In genomic region chr3:62723171-62723570, GRCh38 we compare ENCODE assay signal across 18 cellular contexts.
"Had no signal": no experiment of that assay in that cellular context is flagged by ENCODE, and none has a peak within 500 bp of the region (broad histone marks: within the 10 kb centered on the region; RNA-seq: fewer than 3 reads in every experiment).

No MANE protein-coding gene starts in this region.

- DNase-seq: activated CD4-positive, alpha-beta T cell treated with anti-CD3 and anti-CD28 coated beads for 4 hours; activated CD8-positive, alpha-beta memory T cell treated with anti-CD3 and anti-CD28 coated beads, Interleukin-2, amount 50 U/mL, for 4 hours; activated CD8-positive, alpha-beta T cell treated with anti-CD3 and anti-CD28 coated beads, Interleukin-2, amount 10 ng/mL, durations not matched to agents 7 days and 5 days; activated gamma-delta T cell; activated T-cell treated with anti-CD3 and anti-CD28 coated beads, Interleukin-2, amount 50 U/mL, for 48 hours; gastrocnemius medialis; kidney; mesendoderm; natural killer cell; stimulated activated CD4-positive, alpha-beta T cell treated with anti-CD3 and anti-CD28 coated beads, Interleukin-15, amount 100 ng/mL, for 24 hours; stimulated activated CD4-positive, alpha-beta T cell treated with anti-CD3 and anti-CD28 coated beads, Interleukin-4, amount 100 ng/mL, for 1 hour; stimulated activated naive B cell treated with anti-CD40 and anti-IgM and Interleukin-4, amounts not matched to agents 10 μg/mL and 1 μg/mL and 100 μg/mL, for 72 hours; tibial artery had no signal

- ATAC-seq: activated CD8-positive, alpha-beta T cell treated with anti-CD3 and anti-CD28 coated beads, Interleukin-2, amount 10 ng/mL, durations not matched to agents 7 days and 5 days; activated naive CD4-positive, alpha-beta T cell treated with anti-CD3 and anti-CD28 coated beads, Interleukin-2, amount 50 U/mL, for 72 hours; gastrocnemius medialis; natural killer cell; stimulated activated naive B cell treated with anti-CD40 and anti-IgM and Interleukin-4, amounts not matched to agents 10 μg/mL and 1 μg/mL and 100 μg/mL, for 72 hours had no signal

- H3K4me3 ChIP-seq: gastrocnemius medialis, prostate gland, skin epidermis, tibial artery had no signal

- H3K27ac Mint-ChIP-seq: activated CD8-positive, alpha-beta T cell treated with anti-CD3 and anti-CD28 coated beads, Interleukin-2, amount 10 ng/mL, durations not matched to agents 7 days and 5 days; activated naive CD4-positive, alpha-beta T cell treated with anti-CD3 and anti-CD28 coated beads, Interleukin-2, amount 50 U/mL, for 72 hours; endodermal cell; natural killer cell; stimulated activated naive B cell treated with anti-CD40 and anti-IgM and Interleukin-4, amounts not matched to agents 10 μg/mL and 1 μg/mL and 100 μg/mL, for 72 hours; WTC11 had no signal

- FAIRE-seq: kidney had no signal

- H3K9me3 Mint-ChIP-seq: endodermal cell; stimulated activated naive B cell treated with anti-CD40 and anti-IgM and Interleukin-4, amounts not matched to agents 10 μg/mL and 1 μg/mL and 100 μg/mL, for 72 hours; WTC11 had no signal

- H3K4me1 ChIP-seq: gastrocnemius medialis, prostate gland had no signal

- H3K9me3 ChIP-seq: gastrocnemius medialis, prostate gland, tibial artery had no signal

- H3K27ac ChIP-seq: gastrocnemius medialis, prostate gland, skin epidermis, tibial artery had no signal

- H3K4me1 Mint-ChIP-seq: natural killer cell; stimulated activated naive B cell treated with anti-CD40 and anti-IgM and Interleukin-4, amounts not matched to agents 10 μg/mL and 1 μg/mL and 100 μg/mL, for 72 hours had no signal

- H3K36me3 ChIP-seq: gastrocnemius medialis, prostate gland, tibial artery had no signal

- H3K36me3 Mint-ChIP-seq: activated naive CD4-positive, alpha-beta T cell treated with anti-CD3 and anti-CD28 coated beads, Interleukin-2, amount 50 U/mL, for 72 hours; natural killer cell; stimulated activated naive B cell treated with anti-CD40 and anti-IgM and Interleukin-4, amounts not matched to agents 10 μg/mL and 1 μg/mL and 100 μg/mL, for 72 hours; WTC11 had no signal

- H3K4me3 Mint-ChIP-seq: activated CD8-positive, alpha-beta T cell treated with anti-CD3 and anti-CD28 coated beads, Interleukin-2, amount 10 ng/mL, durations not matched to agents 7 days and 5 days; endodermal cell; natural killer cell; stimulated activated naive B cell treated with anti-CD40 and anti-IgM and Interleukin-4, amounts not matched to agents 10 μg/mL and 1 μg/mL and 100 μg/mL, for 72 hours; WTC11 had no signal

- H3K27me3 ChIP-seq: gastrocnemius medialis, tibial artery had no signal
